Comparison of ENCODE assay signal across 27 cellular contexts in genomic region chr9:119420263-119420662, GRCh38. TPM values are rescaled to one million over a fixed set of nuclear protein-coding genes. Genes with fewer than 3 reads are reported as not detected.
DNase-seq lines count a peak whose midpoint lies in the region; ATAC-seq and TF ChIP-seq lines count a peak whose summit lies in the region.
"Had no signal": no experiment of that assay in that cellular context is flagged by ENCODE, and none has a peak within 500 bp of the region (broad histone marks: within the 10 kb centered on the region; RNA-seq: fewer than 3 reads in every experiment).

No MANE protein-coding gene starts in this region.

- H3K4me1 ChIP-seq in testis (no peaks in the 10 kb centered on the region), upper lobe of right lung (no peaks in the 10 kb centered on the region)
- H3K4me1 ChIP-seq: BE2C, BLaER1 had no signal

- H3K9me3 ChIP-seq in testis, result no peaks in the 10 kb centered on the region
- H3K9me3 ChIP-seq in upper lobe of right lung, result no peaks in the 10 kb centered on the region
- H3K9me3 ChIP-seq: BE2C, BLaER1 had no signal

- H3K27ac Mint-ChIP-seq in glutamatergic neuron (ENCODE audit: unreplicated experiment), result no peak overlapping the region
- peak overlapping the region; percentile 58 for H3K27ac Mint-ChIP-seq in progenitor cell of endocrine pancreas
- H3K27ac Mint-ChIP-seq: CD14-positive monocyte; CD4-positive, alpha-beta memory T cell; CD4-positive, CD25-positive, alpha-beta regulatory T cell; CD8-positive, alpha-beta memory T cell had no signal

- DNase-seq in glutamatergic neuron (peak; percentile 54), progenitor cell of endocrine pancreas (ENCODE audit: low spot score, unreplicated experiment) (no peak), testis (peak; percentile 22), upper lobe of right lung (no peak), NCI-H2227 treated with DMSO at 0.1 percent for 48 hours (lab: John Stamatoyannopoulos, UW) (no peak)
- DNase-seq: 8988T; ACHN; BE2C; C1 segment of cervical spinal cord; CD4-positive, alpha-beta memory T cell; CD4-positive, CD25-positive, alpha-beta regulatory T cell; CD8-positive, alpha-beta memory T cell; COR-L47; DMS 273 treated with DMSO at 0.1 percent for 48 hours; DMS153; DMS53; DMS79; DND-41; EL; GDM1 had no signal

- no peak for TF ChIP-seq POLR2A in testis (IDR thresholded peaks at IDR 0.05)

- no peaks in the 10 kb centered on the region for H3K36me3 ChIP-seq in testis (ENCODE audit: low read depth, missing control alignments)
- no peaks in the 10 kb centered on the region for H3K36me3 ChIP-seq in upper lobe of right lung
- H3K36me3 ChIP-seq: BE2C, BLaER1 had no signal

- H3K4me3 ChIP-seq in testis, result no peak overlapping the region
- no peak overlapping the region for H3K4me3 ChIP-seq in upper lobe of right lung
- H3K4me3 ChIP-seq: BLaER1, GM12878 had no signal

- H3K27me3 Mint-ChIP-seq in glutamatergic neuron (ENCODE audit: unreplicated experiment) (peaks cover 3% of the 10 kb centered on the region), progenitor cell of endocrine pancreas (no peaks in the 10 kb centered on the region)
- H3K27me3 Mint-ChIP-seq: CD4-positive, alpha-beta memory T cell; CD4-positive, CD25-positive, alpha-beta regulatory T cell; CD8-positive, alpha-beta memory T cell had no signal

- no peak for ATAC-seq in upper lobe of right lung
- ATAC-seq: GM12878 had no signal

- TF ChIP-seq CTCF in glutamatergic neuron (IDR thresholded peaks at IDR 0.05; ENCODE audit: partially characterized antibody, unreplicated experiment) (no peak), progenitor cell of endocrine pancreas (IDR thresholded peaks at IDR 0.05; ENCODE audit: unreplicated experiment) (no peak), testis (IDR thresholded peaks at IDR 0.05) (no peak), upper lobe of right lung (IDR thresholded peaks at IDR 0.05) (no peak)

- H3K9me3 Mint-ChIP-seq in glutamatergic neuron (ENCODE audit: unreplicated experiment) (no peaks in the 10 kb centered on the region), progenitor cell of endocrine pancreas (ENCODE audit: low read depth) (no peaks in the 10 kb centered on the region)

- intact Hi-C loops in testis (cut with DNase I; ENCODE audit: low total_unique reads), result no loop called here
- intact Hi-C loops in upper lobe of right lung (cut with DNase I), result no loop called here

- H3K27me3 ChIP-seq in testis, result no peaks in the 10 kb centered on the region
- H3K27me3 ChIP-seq in upper lobe of right lung, result no peaks in the 10 kb centered on the region
- H3K27me3 ChIP-seq: BE2C, BLaER1 had no signal

- H3K4me1 Mint-ChIP-seq in glutamatergic neuron (ENCODE audit: low read depth, unreplicated experiment), result peaks cover 5% of the 10 kb centered on the region
- peaks cover 6% of the 10 kb centered on the region for H3K4me1 Mint-ChIP-seq in progenitor cell of endocrine pancreas (ENCODE audit: low read depth)
- H3K4me1 Mint-ChIP-seq: CD14-positive monocyte; CD4-positive, alpha-beta memory T cell; CD4-positive, CD25-positive, alpha-beta regulatory T cell; CD8-positive, alpha-beta memory T cell had no signal

- 27 to 41% methylated on average over 2 of the region's 2 CpGs for WGBS in testis, 2 donors

- H3K27ac ChIP-seq in testis (no peak overlapping the region), upper lobe of right lung (no peak overlapping the region)
- H3K27ac ChIP-seq: BLaER1 had no signal

- no peaks in the 10 kb centered on the region for H3K36me3 Mint-ChIP-seq in glutamatergic neuron (ENCODE audit: unreplicated experiment)
- H3K36me3 Mint-ChIP-seq in progenitor cell of endocrine pancreas (ENCODE audit: insufficient read depth), result no peaks in the 10 kb centered on the region
- H3K36me3 Mint-ChIP-seq: CD14-positive monocyte; CD4-positive, alpha-beta memory T cell; CD4-positive, CD25-positive, alpha-beta regulatory T cell; CD8-positive, alpha-beta memory T cell had no signal

- H3K4me3 Mint-ChIP-seq in glutamatergic neuron (ENCODE audit: unreplicated experiment) (no peak overlapping the region), progenitor cell of endocrine pancreas (ENCODE audit: low read depth) (no peak overlapping the region)
- H3K4me3 Mint-ChIP-seq: CD14-positive monocyte; CD4-positive, alpha-beta memory T cell; CD4-positive, CD25-positive, alpha-beta regulatory T cell; CD8-positive, alpha-beta memory T cell had no signal

RNA-seq across cellular contexts. Expression of gene BRINP1, which starts 51.0 kb away (rescaled TPM):
- total RNA-seq in glutamatergic neuron (ENCODE audit: unreplicated experiment), result 14.0 TPM
- total RNA-seq in progenitor cell of endocrine pancreas, result 0.79 and 1.1 TPM in 2 replicates
- total RNA-seq in testis, result 1 to 10 TPM; 1.2 to 1.7 TPM
- 1.8 TPM for polyA plus RNA-seq in testis (ENCODE audit: insufficient read depth, low read depth, low replicate concordance)
- total RNA-seq in upper lobe of right lung, result 1.5 TPM
- total RNA-seq: A673; CD4-positive, alpha-beta memory T cell; CD4-positive, CD25-positive, alpha-beta regulatory T cell; CD8-positive, alpha-beta memory T cell; Daoy; G401; GM12878 had no signal
- polyA plus RNA-seq: AG04450; CD14-positive monocyte; CD4-positive, alpha-beta memory T cell; CD4-positive, CD25-positive, alpha-beta regulatory T cell; CD8-positive, alpha-beta memory T cell; GM12878 had no signal

Comparison
In these comparisons a context has a peak if more than half of its experiments do, and no peak if none do; other contexts are left out.
1. DNase-seq: peak in glutamatergic neuron (single experiment) and testis (single experiment); none in progenitor cell of endocrine pancreas (single experiment), upper lobe of right lung (single experiment) and NCI-H2227 treated with DMSO at 0.1 percent for 48 hours (single experiment).